Comparison of ENCODE assay signal across 15 cellular contexts in genomic region chrX:136055651-136056221, GRCh38.
DNase-seq lines count a peak whose midpoint lies in the region; ATAC-seq, FAIRE-seq and TF ChIP-seq lines count a peak whose summit lies in the region.
"Had no signal": no experiment of that assay in that cellular context is flagged by ENCODE, and none has a peak within 500 bp of the region (broad histone marks: within the 10 kb centered on the region; RNA-seq: fewer than 3 reads in every experiment).

No MANE protein-coding gene starts in this region.

- H3K27me3 Mint-ChIP-seq in activated T-cell treated with anti-CD3 and anti-CD28 coated beads, Interleukin-2, amount 50 U/mL, for 4 hours (ENCODE audit: low read depth) = no peaks in the 10 kb centered on the region

- H3K4me1 ChIP-seq in adipocyte (ENCODE audit: control insufficient read depth, insufficient read depth, low read length) = peaks cover 30% of the 10 kb centered on the region
- H3K4me1 ChIP-seq in psoas muscle = peaks cover 21% of the 10 kb centered on the region
- H3K4me1 ChIP-seq in small intestine (ENCODE audit: control insufficient read depth in 2 of 2, insufficient read depth in 1 of 2, low read depth in 1 of 2, low read length in 1 of 2) = no peaks in the 10 kb centered on the region

- H3K36me3 ChIP-seq in adipocyte (ENCODE audit: control insufficient read depth, insufficient read depth, low read length, severe bottlenecking) (no peaks in the 10 kb centered on the region), psoas muscle (ENCODE audit: insufficient read depth in 1 of 2, low read depth in 1 of 2) (no peaks in the 10 kb centered on the region), small intestine (ENCODE audit: control insufficient read depth in 2 of 2, insufficient read depth in 2 of 2, low read length in 2 of 2) (no peaks in the 10 kb centered on the region)

- H3K27me3 ChIP-seq in adipocyte (replicated peaks; ENCODE audit: control insufficient read depth, insufficient read depth, low read length) (peaks cover 25% of the 10 kb centered on the region), psoas muscle (ENCODE audit: insufficient read depth in 3 of 3, low read length in 2 of 3) (peaks cover 0 to 4% (median 0%) of the 10 kb centered on the region in 3 donors), small intestine (ENCODE audit: control insufficient read depth in 2 of 2, insufficient read depth in 2 of 2, low read length in 2 of 2) (no peaks in the 10 kb centered on the region)

- no peak for FAIRE-seq in small intestine (lab: Jason Lieb, UNC)

- H3K9me3 ChIP-seq in adipocyte (ENCODE audit: control insufficient read depth, low read length) (no peaks in the 10 kb centered on the region), psoas muscle (no peaks in the 10 kb centered on the region), small intestine (ENCODE audit: control insufficient read depth, low read depth) (no peaks in the 10 kb centered on the region)

- peak overlapping the region; percentile 38 for H3K4me3 ChIP-seq in adipocyte (ENCODE audit: low read length)
- H3K4me3 ChIP-seq in fibroblast of villous mesenchyme (ENCODE audit: low read depth, low read length) = no peak overlapping the region
- H3K4me3 ChIP-seq in psoas muscle = peak overlapping the region; percentile 16
- no peak overlapping the region for H3K4me3 ChIP-seq in small intestine (ENCODE audit: low read depth in 1 of 2, low read length in 2 of 2)
- H3K4me3 ChIP-seq: SK-N-MC had no signal

- peak; percentile 74 to 95 (median 92) for ATAC-seq in psoas muscle
- no peak for ATAC-seq in activated T-cell treated with anti-CD3 and anti-CD28 coated beads, Interleukin-2, amount 50 U/mL, for 4 hours
- ATAC-seq: activated CD8-positive, alpha-beta T cell treated with anti-CD3 and anti-CD28 coated beads, Interleukin-2, amount 10 ng/mL, durations not matched to agents 7 days and 5 days had no signal

- no peaks in the 10 kb centered on the region for H3K36me3 Mint-ChIP-seq in activated T-cell treated with anti-CD3 and anti-CD28 coated beads, Interleukin-2, amount 50 U/mL, for 4 hours (ENCODE audit: insufficient read depth)

- WGBS in psoas muscle, 3 donors = 3 to 35% (median 7%) methylated on average over 5 of the region's 5 CpGs
- WGBS in small intestine, 3 donors = 55 to 77% (median 75%) methylated on average over 5 of the region's 5 CpGs

- H3K4me1 Mint-ChIP-seq in activated T-cell treated with anti-CD3 and anti-CD28 coated beads, Interleukin-2, amount 50 U/mL, for 4 hours (ENCODE audit: low read depth) = peaks cover 13% of the 10 kb centered on the region
- H3K4me1 Mint-ChIP-seq: nephron progenitor cell had no signal

- intact Hi-C loops in psoas muscle (cut with DNase I) = loop anchor here (10.0 kb wide), 2 partner anchors 89 to 109 kb away; partner anchors contain the start of gene FHL1 (in 1 of the 2)

- DNase-seq in AG09319 (ENCODE audit: extremely low read depth, low read depth) = peak; percentile 91
- DNase-seq in adipocyte (ENCODE audit: low read depth) = peak; percentile 90
- peak; percentile 81 for DNase-seq in fibroblast of villous mesenchyme (ENCODE audit: low read depth)
- DNase-seq in psoas muscle = peak; percentile 15 to 58
- DNase-seq in activated CD4-positive, alpha-beta T cell treated with anti-CD3 and anti-CD28 coated beads for 48 hours = no peak
- DNase-seq in foreskin melanocyte = no peak
- DNase-seq in small intestine = no peak
- DNase-seq in activated T-cell treated with anti-CD3 and anti-CD28 coated beads, Interleukin-2, amount 50 U/mL, for 4 hours = no peak
- DNase-seq: activated CD8-positive, alpha-beta T cell treated with anti-CD3 and anti-CD28 coated beads, Interleukin-2, amount 10 ng/mL, durations not matched to agents 7 days and 5 days; head of caudate nucleus; NCI-H446 treated with DMSO at 0.1 percent for 48 hours; nephron progenitor cell; stimulated activated CD4-positive, alpha-beta T cell treated with anti-CD3 and anti-CD28 coated beads, Interleukin-4, amount 100 ng/mL, for 24 hours had no signal

- H3K9ac ChIP-seq in adipocyte (ENCODE audit: low read length) = peak overlapping the region; percentile 60

- H3K4me3 Mint-ChIP-seq in activated T-cell treated with anti-CD3 and anti-CD28 coated beads, Interleukin-2, amount 50 U/mL, for 4 hours = no peak overlapping the region
- H3K4me3 Mint-ChIP-seq: activated CD8-positive, alpha-beta T cell treated with anti-CD3 and anti-CD28 coated beads, Interleukin-2, amount 10 ng/mL, durations not matched to agents 7 days and 5 days; nephron progenitor cell had no signal

- no peaks in the 10 kb centered on the region for H3K9me3 Mint-ChIP-seq in activated T-cell treated with anti-CD3 and anti-CD28 coated beads, Interleukin-2, amount 50 U/mL, for 4 hours

- TF ChIP-seq CTCF in AG09319 (IDR thresholded peaks at IDR 0.05; ENCODE audit: low read depth, low read length) = no peak
- TF ChIP-seq CTCF in fibroblast of villous mesenchyme (IDR thresholded peaks at IDR 0.05; ENCODE audit: insufficient read depth, low read depth, low read length) = no peak
- no peak for TF ChIP-seq CTCF in psoas muscle (IDR thresholded peaks at IDR 0.05)

- H3K27ac ChIP-seq in psoas muscle = peak overlapping the region; percentile 69
- peak overlapping the region in 1 of 2 donors; percentile 92 for H3K27ac ChIP-seq in small intestine (ENCODE audit: low read depth in 1 of 2, low read length in 1 of 2)
- H3K27ac ChIP-seq: C4-2B, SK-N-MC had no signal

Comparison
In these comparisons a context has a peak if more than half of its experiments do, and no peak if none do; other contexts are left out.
1. DNase-seq: peak in AG09319 (single experiment), adipocyte (single experiment), fibroblast of villous mesenchyme (single experiment) and psoas muscle (2 of 2); none in activated CD4-positive, alpha-beta T cell treated with anti-CD3 and anti-CD28 coated beads for 48 hours (single experiment), foreskin melanocyte (single experiment), small intestine (single experiment) and activated T-cell treated with anti-CD3 and anti-CD28 coated beads, Interleukin-2, amount 50 U/mL, for 4 hours (single experiment).
2. H3K4me3 ChIP-seq: peak in adipocyte (single experiment) and psoas muscle (single experiment); none in fibroblast of villous mesenchyme (single experiment) and small intestine (0 of 2).
3. ATAC-seq: peak in psoas muscle (4 of 4); none in activated T-cell treated with anti-CD3 and anti-CD28 coated beads, Interleukin-2, amount 50 U/mL, for 4 hours (0 of 2).